Comparison of ENCODE assay signal across 24 cellular contexts in genomic region chr3:49100046-49100615, GRCh38. TPM values are rescaled to one million over a fixed set of nuclear protein-coding genes. Genes with fewer than 3 reads are reported as not detected.
"Had no signal": no experiment of that assay in that cellular context is flagged by ENCODE, and none has a peak within 500 bp of the region (broad histone marks: within the 10 kb centered on the region; RNA-seq: fewer than 3 reads in every experiment).

No MANE protein-coding gene starts in this region.

- H3K9me3 ChIP-seq: body of pancreas, mucosa of descending colon, pancreas, right lobe of liver, thoracic aorta, upper lobe of right lung had no signal

- H3K27me3 ChIP-seq: body of pancreas, pancreas, right lobe of liver, upper lobe of right lung had no signal

- ATAC-seq: activated CD4-positive, alpha-beta T cell treated with anti-CD3 and anti-CD28 coated beads for 36 hours; activated CD8-positive, alpha-beta memory T cell treated with anti-CD3 and anti-CD28 coated beads, Interleukin-2, amount 10 ng/mL, durations not matched to agents 7 days and 5 days; activated T-helper 17 cell treated with anti-CD3 and anti-CD28 coated beads, Interleukin-2, amount 50 U/mL, for 72 hours; body of pancreas; mucosa of descending colon; pancreas; right lobe of liver; stimulated activated memory B cell treated with anti-CD40 and anti-IgM and Interleukin-4, amounts not matched to agents 10 μg/mL and 1 μg/mL and 100 μg/mL, for 72 hours; T-cell; upper lobe of right lung; WTC11 had no signal

- H3K4me3 ChIP-seq: body of pancreas, mucosa of descending colon, pancreas, right lobe of liver, thoracic aorta, upper lobe of right lung had no signal

- H3K27me3 Mint-ChIP-seq: activated CD4-positive, alpha-beta T cell treated with anti-CD3 and anti-CD28 coated beads for 36 hours; activated CD8-positive, alpha-beta memory T cell treated with anti-CD3 and anti-CD28 coated beads, Interleukin-2, amount 10 ng/mL, durations not matched to agents 7 days and 5 days; activated T-helper 17 cell treated with anti-CD3 and anti-CD28 coated beads, Interleukin-2, amount 50 U/mL, for 72 hours; naive B cell; stimulated activated memory B cell treated with anti-CD40 and anti-IgM and Interleukin-4, amounts not matched to agents 10 μg/mL and 1 μg/mL and 100 μg/mL, for 72 hours; T-cell had no signal

- H3K27ac Mint-ChIP-seq: activated CD4-positive, alpha-beta T cell treated with anti-CD3 and anti-CD28 coated beads for 36 hours; activated CD8-positive, alpha-beta memory T cell treated with anti-CD3 and anti-CD28 coated beads, Interleukin-2, amount 10 ng/mL, durations not matched to agents 7 days and 5 days; endodermal cell; stimulated activated memory B cell treated with anti-CD40 and anti-IgM and Interleukin-4, amounts not matched to agents 10 μg/mL and 1 μg/mL and 100 μg/mL, for 72 hours; T-cell; WTC11 had no signal

- H3K4me3 Mint-ChIP-seq: activated CD4-positive, alpha-beta T cell treated with anti-CD3 and anti-CD28 coated beads for 36 hours; activated CD8-positive, alpha-beta memory T cell treated with anti-CD3 and anti-CD28 coated beads, Interleukin-2, amount 10 ng/mL, durations not matched to agents 7 days and 5 days; activated T-helper 17 cell treated with anti-CD3 and anti-CD28 coated beads, Interleukin-2, amount 50 U/mL, for 72 hours; endodermal cell; stimulated activated memory B cell treated with anti-CD40 and anti-IgM and Interleukin-4, amounts not matched to agents 10 μg/mL and 1 μg/mL and 100 μg/mL, for 72 hours; T-cell; WTC11 had no signal

- DNase-seq: activated CD4-positive, alpha-beta T cell treated with anti-CD3 and anti-CD28 coated beads for 36 hours; activated CD4-positive, alpha-beta T cell treated with anti-CD3 and anti-CD28 coated beads, Interleukin-2, amount 50 U/mL, for 48 hours; activated CD8-positive, alpha-beta memory T cell treated with anti-CD3 and anti-CD28 coated beads, Interleukin-2, amount 10 ng/mL, durations not matched to agents 7 days and 5 days; activated naive CD4-positive, alpha-beta T cell treated with Interleukin-2 at 50 U/mL for 16 hours; activated T-cell treated with anti-CD3 and anti-CD28 coated beads, Interleukin-2, amount 50 U/mL, for 1 hour; body of pancreas; caudate nucleus; endodermal cell; foreskin melanocyte; glutamatergic neuron; hypothalamus; mesenchymal stem cell; naive B cell; small intestine; stimulated activated CD4-positive, alpha-beta T cell treated with anti-CD3 and anti-CD28 coated beads, Interleukin-4, amount 100 ng/mL, for 1 hour; T-cell; upper lobe of right lung had no signal

- H3K4me1 Mint-ChIP-seq: activated T-helper 17 cell treated with anti-CD3 and anti-CD28 coated beads, Interleukin-2, amount 50 U/mL, for 72 hours had no signal

- H3K27ac ChIP-seq: body of pancreas, pancreas, right lobe of liver, thoracic aorta, upper lobe of right lung had no signal

- H3K9me3 Mint-ChIP-seq: activated T-helper 17 cell treated with anti-CD3 and anti-CD28 coated beads, Interleukin-2, amount 50 U/mL, for 72 hours; endodermal cell; naive B cell; stimulated activated memory B cell treated with anti-CD40 and anti-IgM and Interleukin-4, amounts not matched to agents 10 μg/mL and 1 μg/mL and 100 μg/mL, for 72 hours; T-cell; WTC11 had no signal

RNA-seq across cellular contexts. Expression of gene LAMB2, which starts 32.7 kb away (rescaled TPM):
- total RNA-seq: activated CD8-positive, alpha-beta memory T cell treated with anti-CD3 and anti-CD28 coated beads, Interleukin-2, amount 10 ng/mL, durations not matched to agents 7 days and 5 days had no signal
